In genomic region chr2:165238295-165238694, GRCh38 we compare ENCODE assay signal across 1 cellular context.
TF ChIP-seq lines count a peak whose summit lies in the region.

No MANE protein-coding gene starts in this region.

TF ChIP-seq in endothelial cell of umbilical vein, 7 proteins besides CTCF, POLR2A, EP300 and RAD21:
- TF ChIP-seq GATA2 (IDR thresholded peaks at IDR 0.05; ENCODE audit: insufficient read depth, insufficient read length, low read depth, low read length) = no peak
- TF ChIP-seq JUN (IDR thresholded peaks at IDR 0.05; ENCODE audit: borderline replicate concordance, insufficient read depth, insufficient read length, low read depth) = no peak
- no peak for TF ChIP-seq FOS (IDR thresholded peaks at IDR 0.05; ENCODE audit: borderline replicate concordance, insufficient read depth, low read length)
- TF ChIP-seq EZH2 (IDR thresholded peaks at IDR 0.05; ENCODE audit: borderline replicate concordance, low read depth, low read length, severe bottlenecking) = no peak
- TF ChIP-seq MAX (IDR thresholded peaks at IDR 0.05; ENCODE audit: insufficient read depth, insufficient read length) = no peak
- no peak for TF ChIP-seq MYC (IDR thresholded peaks at IDR 0.05; ENCODE audit: low read depth, low read length)
- no peak for TF ChIP-seq POLR2AphosphoS5 (IDR thresholded peaks at IDR 0.05; ENCODE audit: insufficient read depth, low read depth, low read length)
TF ChIP-seq in endothelial cell of umbilical vein: peak in this region for 0.
